ENCODE assay signal across 1 cellular context in genomic region chr12:14314801-14315200, GRCh38.
TF ChIP-seq lines count a peak whose summit lies in the region.

No MANE protein-coding gene starts in this region.

TF ChIP-seq in GM23338, 12 proteins besides CTCF, POLR2A, EP300 and RAD21 (continued from another document):
- TF ChIP-seq ZNF462 (CRISPR knock-in tag; IDR thresholded peaks at IDR 0.05) (no peak), ZNF331 (CRISPR knock-in tag; IDR thresholded peaks at IDR 0.05; ENCODE audit: low read depth) (no peak), EZH2 (IDR thresholded peaks at IDR 0.05; ENCODE audit: low read depth, unreplicated experiment) (no peak), CREB1 (CRISPR knock-in tag; IDR thresholded peaks at IDR 0.05; ENCODE audit: low read depth) (no peak), EZH2phosphoT487 (IDR thresholded peaks at IDR 0.05; ENCODE audit: unreplicated experiment) (no peak), ZNF114 (CRISPR knock-in tag; IDR thresholded peaks at IDR 0.05) (no peak), REST (IDR thresholded peaks at IDR 0.05; ENCODE audit: unreplicated experiment) (no peak), ETS1 (IDR thresholded peaks at IDR 0.05) (no peak), JUNB (IDR thresholded peaks at IDR 0.05; ENCODE audit: unreplicated experiment) (no peak), NANOG (IDR thresholded peaks at IDR 0.05; ENCODE audit: borderline replicate concordance) (no peak), POLR2AphosphoS5 (IDR thresholded peaks at IDR 0.05; ENCODE audit: low read depth) (no peak)
